ENCODE assay signal across 8 cellular contexts in genomic region chr20:44887466-44887865, GRCh38. TPM values are rescaled to one million over a fixed set of nuclear protein-coding genes. Genes with fewer than 3 reads are reported as not detected.
A peak's percentile ranks its signal among the peaks of the same experiment; 100 is the strongest.
DNase-seq lines count a peak whose midpoint lies in the region; ATAC-seq and TF ChIP-seq lines count a peak whose summit lies in the region.

No MANE protein-coding gene starts in this region.

- H3K36me3 ChIP-seq in DND-41 (ENCODE audit: insufficient read depth, low read length) (peaks cover 34% of the 10 kb centered on the region), OCI-LY1 (ENCODE audit: insufficient read depth, low read length) (peaks cover 43% of the 10 kb centered on the region), osteoblast (ENCODE audit: insufficient read depth, low read length) (no peaks in the 10 kb centered on the region)

- no peak for DNase-seq in DND-41
- no peak for DNase-seq in effector memory CD8-positive, alpha-beta T cell
- DNase-seq in osteoblast (ENCODE audit: insufficient read length, low spot score, missing footprints): no peak
- DNase-seq in NK-92 treated with Interleukin-12 subunit alpha and Interleukin-12 subunit beta, amount 100 ng/mL, for 24 hours (lab: John Stamatoyannopoulos, UW): no peak

- H3K79me2 ChIP-seq in DND-41 (ENCODE audit: insufficient read depth, low read length): peaks cover 75% of the 10 kb centered on the region
- peaks cover 68% of the 10 kb centered on the region for H3K79me2 ChIP-seq in OCI-LY1 (ENCODE audit: insufficient read depth, low read length)
- H3K79me2 ChIP-seq in osteoblast (ENCODE audit: insufficient read depth, low read length): peaks cover 75% of the 10 kb centered on the region

- H3K4me2 ChIP-seq in DND-41 (ENCODE audit: insufficient read depth, low read length): peak overlapping the region; percentile 79
- peak overlapping the region; percentile 92 for H3K4me2 ChIP-seq in OCI-LY1 (ENCODE audit: low read length)
- peak overlapping the region; percentile 75 for H3K4me2 ChIP-seq in osteoblast (ENCODE audit: insufficient read depth, low read length)

- H4K20me1 ChIP-seq in DND-41 (ENCODE audit: insufficient read depth, low read length): peaks cover 65% of the 10 kb centered on the region
- H4K20me1 ChIP-seq in OCI-LY1 (ENCODE audit: insufficient read depth, low read length): no peaks in the 10 kb centered on the region
- H4K20me1 ChIP-seq in osteoblast (ENCODE audit: insufficient read depth, low read length): peaks cover 55% of the 10 kb centered on the region

- no peak for ATAC-seq in DND-41 (ENCODE audit: insufficient read depth, low read depth)
- no peak for ATAC-seq in effector memory CD8-positive, alpha-beta T cell (replicated peaks)
- ATAC-seq in esophagus mucosa: no peak
- no peak for ATAC-seq in GM18511 (IDR thresholded peaks at IDR 0.05; ENCODE audit: unreplicated experiment)
- no peak for ATAC-seq in GM19351 (IDR thresholded peaks at IDR 0.05; ENCODE audit: unreplicated experiment)

- peaks cover 34 to 74% of the 10 kb centered on the region in 2 donors for H3K4me1 Mint-ChIP-seq in effector memory CD8-positive, alpha-beta T cell (ENCODE audit: low read depth in 2 of 2)

- no peaks in the 10 kb centered on the region for H3K9me3 ChIP-seq in DND-41 (ENCODE audit: insufficient read depth, low read length, severe bottlenecking)
- H3K9me3 ChIP-seq in OCI-LY1 (ENCODE audit: low read length): no peaks in the 10 kb centered on the region
- no peaks in the 10 kb centered on the region for H3K9me3 ChIP-seq in osteoblast (ENCODE audit: low read depth, low read length)

- H3K9me2 ChIP-seq in OCI-LY1 (ENCODE audit: low read depth, low read length): no peaks in the 10 kb centered on the region

- TF ChIP-seq CTCF in DND-41 (IDR thresholded peaks at IDR 0.05; ENCODE audit: borderline replicate concordance, extremely low read depth, low read length, poor library complexity, severe bottlenecking): no peak
- no peak for TF ChIP-seq CTCF in OCI-LY1 (IDR thresholded peaks at IDR 0.05; ENCODE audit: low read length)
- TF ChIP-seq CTCF in osteoblast (IDR thresholded peaks at IDR 0.05; ENCODE audit: extremely low read depth, low read depth, low read length): no peak

- no peaks in the 10 kb centered on the region for H3K27me3 Mint-ChIP-seq in effector memory CD8-positive, alpha-beta T cell

- peak overlapping the region; percentile 97 to 98 for H3K4me3 Mint-ChIP-seq in effector memory CD8-positive, alpha-beta T cell

- no peaks in the 10 kb centered on the region for H3K27me3 ChIP-seq in DND-41 (ENCODE audit: insufficient read depth, low read length, poor library complexity)
- H3K27me3 ChIP-seq in OCI-LY1 (ENCODE audit: insufficient read depth, low read length): no peaks in the 10 kb centered on the region
- H3K27me3 ChIP-seq in osteoblast (ENCODE audit: insufficient read depth, low read length): no peaks in the 10 kb centered on the region

- H3K36me3 Mint-ChIP-seq in effector memory CD8-positive, alpha-beta T cell (ENCODE audit: insufficient read depth): peaks cover 23% of the 10 kb centered on the region

- peak overlapping the region; percentile 96 to 97 for H3K27ac Mint-ChIP-seq in effector memory CD8-positive, alpha-beta T cell

- H3K9ac ChIP-seq in DND-41 (ENCODE audit: low read depth, low read length): peak overlapping the region; percentile 97
- peak overlapping the region; percentile 95 for H3K9ac ChIP-seq in OCI-LY1 (ENCODE audit: low read length)

- H3F3A ChIP-seq in OCI-LY1 (ENCODE audit: insufficient read depth, low read length): no peaks in the 10 kb centered on the region

- H2AFZ ChIP-seq in DND-41 (ENCODE audit: low read depth, low read length) (no peak overlapping the region), OCI-LY1 (ENCODE audit: low read length) (no peak overlapping the region), osteoblast (ENCODE audit: low read length) (no peak overlapping the region)

- H3K4me3 ChIP-seq in DND-41 (ENCODE audit: low read depth in 1 of 2, low read length in 2 of 2): peak overlapping the region; percentile 76 to 78; a peak in 3 of 4 replicates
- H3K4me3 ChIP-seq in OCI-LY1 (ENCODE audit: low read depth, low read length, poor library complexity, severe bottlenecking): peak overlapping the region; percentile 99
- peak overlapping the region; percentile 95 for H3K4me3 ChIP-seq in osteoblast (ENCODE audit: insufficient read depth, low read length)

- H3K27ac ChIP-seq in DND-41 (ENCODE audit: low read length) (peak overlapping the region; percentile 93; the same call in 1 of the 2 replicates), OCI-LY1 (ENCODE audit: low read depth, low read length, poor library complexity, severe bottlenecking) (no peak overlapping the region), osteoblast (ENCODE audit: low read depth, low read length) (no peak overlapping the region)

- H3K9me3 Mint-ChIP-seq in effector memory CD8-positive, alpha-beta T cell: no peaks in the 10 kb centered on the region

- H3K4me1 ChIP-seq in DND-41 (ENCODE audit: insufficient read depth, low read length) (peaks cover 48% of the 10 kb centered on the region), OCI-LY1 (ENCODE audit: insufficient read depth, low read length, severe bottlenecking) (peaks cover 47% of the 10 kb centered on the region), osteoblast (ENCODE audit: insufficient read depth, low read length) (peaks cover 30% of the 10 kb centered on the region)

RNA-seq across cellular contexts. Expression of gene YWHAB, which starts 2.0 kb away (rescaled TPM):
- 121 and 135 TPM in 2 replicates for total RNA-seq in osteoblast
- total RNA-seq in esophagus mucosa: 158 TPM

RNA-seq across cellular contexts. Expression of gene PABPC1L, which starts 22.4 kb away (rescaled TPM):
- total RNA-seq in osteoblast (11.2 and 15.6 TPM in 2 replicates), esophagus mucosa (10.0 TPM)
